In the genomic region with DNA sequence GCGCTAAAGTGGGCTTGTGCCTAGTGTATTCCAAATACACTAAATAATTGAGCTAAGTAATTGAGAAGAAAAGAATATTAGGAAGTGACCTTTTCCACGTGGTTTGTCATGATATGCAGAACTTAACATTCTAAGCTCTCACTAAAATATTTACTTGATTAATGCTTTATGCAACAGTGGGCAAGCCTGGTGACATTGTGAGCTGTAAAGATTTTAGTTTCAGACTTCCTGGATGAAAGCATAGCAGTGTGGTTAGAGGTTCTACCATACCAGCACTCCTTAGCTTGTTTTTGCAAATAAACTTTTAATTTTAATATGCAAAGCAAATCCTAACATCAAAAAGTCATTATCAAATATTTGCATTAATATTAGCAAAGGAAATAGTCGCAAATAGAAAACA, we compare ENCODE assay signal across 28 cellular contexts.
"Had no signal": no experiment of that assay in that cellular context is flagged by ENCODE, and none has a peak within 500 bp of the region (broad histone marks: within the 10 kb centered on the region; RNA-seq: fewer than 3 reads in every experiment).

No MANE protein-coding gene starts in this region.

- H3K36me3 ChIP-seq: ascending aorta, ovary, prostate gland, right atrium auricular region, stomach, tibial artery, WERI-Rb-1 had no signal

- ATAC-seq: activated CD4-positive, CD25-positive, alpha-beta regulatory T cell treated with anti-CD3 and anti-CD28 coated beads, Interleukin-2, amount 50 U/mL, for 24 hours; esophagus mucosa; left cardiac atrium; left ventricle myocardium superior; stimulated activated memory B cell treated with anti-CD40 and anti-IgM and Interleukin-4, amounts not matched to agents 10 μg/mL and 1 μg/mL and 100 μg/mL, for 72 hours; T-helper 17 cell had no signal

- H3K27me3 Mint-ChIP-seq: activated naive CD8-positive, alpha-beta T cell treated with anti-CD3 and anti-CD28 coated beads, Interleukin-2, amount 10 ng/mL, durations not matched to agents 7 days and 5 days; stimulated activated memory B cell treated with anti-CD40 and anti-IgM and Interleukin-4, amounts not matched to agents 10 μg/mL and 1 μg/mL and 100 μg/mL, for 72 hours; T-helper 17 cell had no signal

- H3K4me1 ChIP-seq: ascending aorta, prostate gland, right atrium auricular region, stomach, tibial artery had no signal

- FAIRE-seq: islet of Langerhans had no signal

- H3K4me1 Mint-ChIP-seq: activated naive CD8-positive, alpha-beta T cell treated with anti-CD3 and anti-CD28 coated beads, Interleukin-2, amount 10 ng/mL, durations not matched to agents 7 days and 5 days; stimulated activated memory B cell treated with anti-CD40 and anti-IgM and Interleukin-4, amounts not matched to agents 10 μg/mL and 1 μg/mL and 100 μg/mL, for 72 hours; T-helper 17 cell had no signal

- H3K4me3 ChIP-seq: ascending aorta, ovary, prostate gland, right atrium auricular region, smooth muscle cell, stomach, tibial artery had no signal

- H3K4me3 Mint-ChIP-seq: activated naive CD4-positive, alpha-beta T cell treated with anti-CD3 and anti-CD28 coated beads for 36 hours; activated naive CD8-positive, alpha-beta T cell treated with anti-CD3 and anti-CD28 coated beads, Interleukin-2, amount 10 ng/mL, durations not matched to agents 7 days and 5 days; endodermal cell; stimulated activated memory B cell treated with anti-CD40 and anti-IgM and Interleukin-4, amounts not matched to agents 10 μg/mL and 1 μg/mL and 100 μg/mL, for 72 hours; T-helper 17 cell had no signal

- H3K27ac Mint-ChIP-seq: activated naive CD4-positive, alpha-beta T cell treated with anti-CD3 and anti-CD28 coated beads for 36 hours; activated naive CD8-positive, alpha-beta T cell treated with anti-CD3 and anti-CD28 coated beads, Interleukin-2, amount 10 ng/mL, durations not matched to agents 7 days and 5 days; endodermal cell; stimulated activated memory B cell treated with anti-CD40 and anti-IgM and Interleukin-4, amounts not matched to agents 10 μg/mL and 1 μg/mL and 100 μg/mL, for 72 hours; T-helper 17 cell had no signal

- H3K4me2 ChIP-seq: smooth muscle cell had no signal

- DNase-seq: activated CD4-positive, alpha-beta T cell treated with anti-CD3 and anti-CD28 coated beads for 48 hours; activated CD4-positive, alpha-beta T cell treated with anti-CD3 and anti-CD28 coated beads, Interleukin-2, amount 50 U/mL, for 48 hours; activated CD8-positive, alpha-beta memory T cell treated with anti-CD3 and anti-CD28 coated beads for 24 hours; activated effector memory CD4-positive, alpha-beta T cell treated with Interleukin-2 at 50 U/mL for 16 hours; activated naive CD4-positive, alpha-beta T cell treated with anti-CD3 and anti-CD28 coated beads for 36 hours; activated naive CD8-positive, alpha-beta T cell treated with anti-CD3 and anti-CD28 coated beads, Interleukin-2, amount 10 ng/mL, durations not matched to agents 7 days and 5 days; caudate nucleus; endodermal cell; foreskin fibroblast; left cardiac atrium; left ventricle myocardium superior; ovary; stimulated activated CD4-positive, alpha-beta T cell treated with anti-CD3 and anti-CD28 coated beads, Interleukin-1b, Interleukin-23, amount 100 ng/mL, for 48 hours; stimulated activated CD4-positive, alpha-beta T cell treated with anti-CD3 and anti-CD28 coated beads, Interleukin-4, amount 100 ng/mL, for 4 hours; stimulated activated CD8-positive, alpha-beta memory T cell treated with anti-CD3 and anti-CD28 coated beads, Interleukin-4, amount 100 ng/mL, for 48 hours; stomach; T-helper 17 cell; T1000; tibial artery; WERI-Rb-1 had no signal

- H3K36me3 Mint-ChIP-seq: activated naive CD8-positive, alpha-beta T cell treated with anti-CD3 and anti-CD28 coated beads, Interleukin-2, amount 10 ng/mL, durations not matched to agents 7 days and 5 days; stimulated activated memory B cell treated with anti-CD40 and anti-IgM and Interleukin-4, amounts not matched to agents 10 μg/mL and 1 μg/mL and 100 μg/mL, for 72 hours had no signal

- H3K27me3 ChIP-seq: ascending aorta, ovary, right atrium auricular region, stomach, tibial artery had no signal

- H3K9me3 Mint-ChIP-seq: activated naive CD8-positive, alpha-beta T cell treated with anti-CD3 and anti-CD28 coated beads, Interleukin-2, amount 10 ng/mL, durations not matched to agents 7 days and 5 days; endodermal cell had no signal

- H3K9me3 ChIP-seq: ascending aorta, ovary, prostate gland, right atrium auricular region, stomach, tibial artery had no signal
